12 cellular contexts compared by ENCODE assay signal in the genomic region with DNA sequence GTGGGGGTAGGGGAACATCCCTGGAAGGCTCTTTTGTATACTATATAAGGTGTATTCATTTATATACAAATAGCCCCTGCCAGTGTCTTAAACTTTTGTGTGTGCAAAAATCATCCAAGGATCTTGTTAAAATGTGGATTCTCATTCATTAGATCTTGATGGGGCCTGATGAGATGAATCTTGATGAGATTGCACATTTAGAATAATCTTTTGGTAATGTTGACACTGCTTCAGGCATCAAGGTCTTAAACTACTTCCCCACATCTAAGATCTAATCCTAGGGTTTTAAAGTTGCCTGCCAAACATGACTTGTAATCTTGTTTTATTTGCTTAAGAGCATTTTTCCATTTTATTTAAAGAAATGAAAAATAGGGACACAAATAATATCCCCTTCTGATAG. TPM values are rescaled to one million over a fixed set of nuclear protein-coding genes. Genes with fewer than 3 reads are reported as not detected.
"Had no signal": no experiment of that assay in that cellular context is flagged by ENCODE, and none has a peak within 500 bp of the region (broad histone marks: within the 10 kb centered on the region; RNA-seq: fewer than 3 reads in every experiment).

No MANE protein-coding gene starts in this region.

- H3K36me3 ChIP-seq: HAP-1 had no signal

- H3K27ac Mint-ChIP-seq: HFFc6 had no signal

- H3K4me3 ChIP-seq: GM23248, HAP-1 had no signal

- H3K27ac ChIP-seq: GM23248, HL-60, KMS-11 had no signal

- ATAC-seq: HCT116, HepG2 had no signal

- H3K9ac ChIP-seq: GM23248, KMS-11 had no signal

- H3K4me1 ChIP-seq: HAP-1 had no signal

- H2AFZ ChIP-seq: GM23248 had no signal

- FAIRE-seq: HepG2 had no signal

- DNase-seq: GM23248, H7, HFFc6, IMR-90, KBM-7 had no signal

- H3K4me2 ChIP-seq: KMS-11 had no signal

RNA-seq across cellular contexts. Expression of gene TLX1, which starts 13.0 kb away (rescaled TPM):
- total RNA-seq: GM23248, H4, H7, HFFc6, HT1080, IMR-90 had no signal
- polyA plus RNA-seq: GM23248, IMR-90 had no signal
